In genomic region chr1:189405419-189405818, GRCh38 we compare ENCODE assay signal across 22 cellular contexts.
"Had no signal": no experiment of that assay in that cellular context is flagged by ENCODE, and none has a peak within 500 bp of the region (broad histone marks: within the 10 kb centered on the region; RNA-seq: fewer than 3 reads in every experiment).

No MANE protein-coding gene starts in this region.

- H3K4me3 Mint-ChIP-seq: activated CD4-positive, alpha-beta memory T cell treated with anti-CD3 and anti-CD28 coated beads, Interleukin-2, amount 10 ng/mL, durations not matched to agents 7 days and 5 days; activated CD8-positive, alpha-beta memory T cell treated with anti-CD3 and anti-CD28 coated beads, Interleukin-2, amount 10 ng/mL, durations not matched to agents 7 days and 5 days; activated naive CD8-positive, alpha-beta T cell treated with anti-CD3 and anti-CD28 coated beads, Interleukin-2, amount 10 ng/mL, durations not matched to agents 7 days and 5 days; activated T-helper 17 cell treated with anti-CD3 and anti-CD28 coated beads, Interleukin-2, amount 50 U/mL, for 72 hours; brain; neural crest cell had no signal

- H3K4me3 ChIP-seq: dorsolateral prefrontal cortex, left lung, prostate gland, thyroid gland had no signal

- H3K27me3 ChIP-seq: dorsolateral prefrontal cortex, left lung, thyroid gland had no signal

- H3K27ac ChIP-seq: dorsolateral prefrontal cortex, left lung, prostate gland, thyroid gland had no signal

- ATAC-seq: activated CD8-positive, alpha-beta memory T cell treated with anti-CD3 and anti-CD28 coated beads, Interleukin-2, amount 10 ng/mL, durations not matched to agents 7 days and 5 days; activated T-helper 17 cell treated with anti-CD3 and anti-CD28 coated beads, Interleukin-2, amount 50 U/mL, for 72 hours; left lung; right cardiac atrium had no signal

- H3K27ac Mint-ChIP-seq: activated CD4-positive, alpha-beta memory T cell treated with anti-CD3 and anti-CD28 coated beads, Interleukin-2, amount 10 ng/mL, durations not matched to agents 7 days and 5 days; activated CD8-positive, alpha-beta memory T cell treated with anti-CD3 and anti-CD28 coated beads, Interleukin-2, amount 10 ng/mL, durations not matched to agents 7 days and 5 days; activated naive CD8-positive, alpha-beta T cell treated with anti-CD3 and anti-CD28 coated beads, Interleukin-2, amount 10 ng/mL, durations not matched to agents 7 days and 5 days; activated T-helper 17 cell treated with anti-CD3 and anti-CD28 coated beads, Interleukin-2, amount 50 U/mL, for 72 hours; brain had no signal

- H3K4me1 ChIP-seq: left lung, prostate gland, thyroid gland had no signal

- H3K27me3 Mint-ChIP-seq: activated CD4-positive, alpha-beta memory T cell treated with anti-CD3 and anti-CD28 coated beads, Interleukin-2, amount 10 ng/mL, durations not matched to agents 7 days and 5 days; activated CD8-positive, alpha-beta memory T cell treated with anti-CD3 and anti-CD28 coated beads, Interleukin-2, amount 10 ng/mL, durations not matched to agents 7 days and 5 days; activated naive CD8-positive, alpha-beta T cell treated with anti-CD3 and anti-CD28 coated beads, Interleukin-2, amount 10 ng/mL, durations not matched to agents 7 days and 5 days; activated T-helper 17 cell treated with anti-CD3 and anti-CD28 coated beads, Interleukin-2, amount 50 U/mL, for 72 hours; brain had no signal

- H3K36me3 ChIP-seq: left lung, prostate gland, thyroid gland had no signal

- H3K36me3 Mint-ChIP-seq: activated CD8-positive, alpha-beta memory T cell treated with anti-CD3 and anti-CD28 coated beads, Interleukin-2, amount 10 ng/mL, durations not matched to agents 7 days and 5 days; activated naive CD8-positive, alpha-beta T cell treated with anti-CD3 and anti-CD28 coated beads, Interleukin-2, amount 10 ng/mL, durations not matched to agents 7 days and 5 days; brain had no signal

- H3K9me3 ChIP-seq: prostate gland, thyroid gland had no signal

- H3K4me1 Mint-ChIP-seq: activated CD4-positive, alpha-beta memory T cell treated with anti-CD3 and anti-CD28 coated beads, Interleukin-2, amount 10 ng/mL, durations not matched to agents 7 days and 5 days; activated CD8-positive, alpha-beta memory T cell treated with anti-CD3 and anti-CD28 coated beads, Interleukin-2, amount 10 ng/mL, durations not matched to agents 7 days and 5 days; activated naive CD8-positive, alpha-beta T cell treated with anti-CD3 and anti-CD28 coated beads, Interleukin-2, amount 10 ng/mL, durations not matched to agents 7 days and 5 days; activated T-helper 17 cell treated with anti-CD3 and anti-CD28 coated beads, Interleukin-2, amount 50 U/mL, for 72 hours; neural crest cell had no signal

- DNase-seq: activated CD4-positive, alpha-beta memory T cell treated with anti-CD3 and anti-CD28 coated beads, Interleukin-2, amount 10 ng/mL, durations not matched to agents 7 days and 5 days; activated CD4-positive, alpha-beta T cell treated with anti-CD3 and anti-CD28 coated beads for 48 hours; activated CD4-positive, CD25-positive, alpha-beta regulatory T cell; activated CD8-positive, alpha-beta memory T cell treated with anti-CD3 and anti-CD28 coated beads, Interleukin-2, amount 10 ng/mL, durations not matched to agents 7 days and 5 days; activated naive CD4-positive, alpha-beta T cell treated with Interleukin-2 at 50 U/mL for 16 hours; activated naive CD8-positive, alpha-beta T cell treated with anti-CD3 and anti-CD28 coated beads, Interleukin-2, amount 10 ng/mL, durations not matched to agents 7 days and 5 days; activated T-cell treated with anti-CD3 and anti-CD28 coated beads, Interleukin-2, amount 50 U/mL, for 1 hour; caudate nucleus; dorsolateral prefrontal cortex; erythroblast; hypothalamus; kidney; left lung; mammary epithelial cell; right cardiac atrium; stimulated activated CD4-positive, alpha-beta T cell treated with anti-CD3 and anti-CD28 coated beads, Interleukin-2, amount 100 ng/mL, for 24 hours; stimulated activated naive CD4-positive, alpha-beta T cell treated with Interleukin-2 at 50 U/mL for 16 hours; thyroid gland had no signal
